1 cellular context compared by ENCODE assay signal in the genomic region with DNA sequence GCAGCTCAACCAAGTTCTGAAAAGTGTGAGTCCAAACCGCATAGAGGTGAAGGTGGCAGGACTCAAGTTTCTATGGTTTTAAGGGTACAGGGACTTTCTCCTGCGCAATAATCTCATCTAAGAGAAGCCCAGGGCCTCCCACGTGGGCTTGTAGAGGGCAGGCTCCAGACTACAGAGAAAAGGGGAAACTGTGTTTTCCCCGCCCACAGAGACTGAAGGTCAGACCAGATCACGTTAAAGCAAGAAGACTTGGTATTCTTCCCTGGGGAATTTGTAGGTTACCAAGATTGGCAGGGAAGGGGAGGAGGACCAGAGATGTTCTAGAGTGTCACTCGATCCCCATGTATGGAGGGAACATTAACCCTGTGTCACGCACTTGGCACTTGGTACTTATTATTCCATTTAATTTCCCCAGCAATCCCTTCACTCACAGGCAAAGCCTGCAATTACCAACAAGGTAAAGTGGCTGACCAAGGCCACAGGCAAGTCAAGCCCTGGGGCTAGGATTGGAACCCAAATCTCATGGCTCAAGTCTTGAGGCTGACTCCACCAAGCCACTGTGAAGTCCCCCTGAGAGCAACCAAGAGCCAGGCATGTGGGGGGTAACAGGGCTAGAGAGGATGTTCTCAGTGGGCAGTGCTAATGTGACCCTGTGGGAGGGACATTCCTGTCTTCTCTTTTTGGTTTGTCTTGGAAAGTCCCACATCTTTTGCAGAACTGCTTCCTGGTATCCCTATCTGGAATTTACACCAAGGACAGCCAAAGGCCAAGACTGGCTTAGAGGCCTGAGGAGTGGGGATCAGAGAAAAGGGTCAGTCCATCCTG.
TF ChIP-seq lines count a peak whose summit lies in the region.

No MANE protein-coding gene starts in this region.

TF ChIP-seq in GM12878, 131 proteins besides CTCF, POLR2A, EP300 and RAD21 (continued from another document and continues in another):
- TF ChIP-seq, protein P1, sequence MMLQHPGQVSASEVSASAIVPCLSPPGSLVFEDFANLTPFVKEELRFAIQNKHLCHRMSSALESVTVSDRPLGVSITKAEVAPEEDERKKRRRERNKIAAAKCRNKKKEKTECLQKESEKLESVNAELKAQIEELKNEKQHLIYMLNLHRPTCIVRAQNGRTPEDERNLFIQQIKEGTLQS (IDR thresholded peaks at IDR 0.05; ENCODE audit: borderline replicate concordance, extremely low read depth, low read depth, low read length): no peak
- no peak for TF ChIP-seq STAT3 (IDR thresholded peaks at IDR 0.05; ENCODE audit: low read depth, low read length)
- TF ChIP-seq MYB (IDR thresholded peaks at IDR 0.05; ENCODE audit: borderline replicate concordance, low read depth, low read length): no peak
- TF ChIP-seq ZBTB11 (CRISPR knock-in tag; IDR thresholded peaks at IDR 0.05): no peak
- TF ChIP-seq RBBP5 (conservative IDR thresholded peaks at IDR 0.05): no peak
- no peak for TF ChIP-seq SREBF2 (IDR thresholded peaks at IDR 0.05; ENCODE audit: low read length)
- TF ChIP-seq, protein P2, sequence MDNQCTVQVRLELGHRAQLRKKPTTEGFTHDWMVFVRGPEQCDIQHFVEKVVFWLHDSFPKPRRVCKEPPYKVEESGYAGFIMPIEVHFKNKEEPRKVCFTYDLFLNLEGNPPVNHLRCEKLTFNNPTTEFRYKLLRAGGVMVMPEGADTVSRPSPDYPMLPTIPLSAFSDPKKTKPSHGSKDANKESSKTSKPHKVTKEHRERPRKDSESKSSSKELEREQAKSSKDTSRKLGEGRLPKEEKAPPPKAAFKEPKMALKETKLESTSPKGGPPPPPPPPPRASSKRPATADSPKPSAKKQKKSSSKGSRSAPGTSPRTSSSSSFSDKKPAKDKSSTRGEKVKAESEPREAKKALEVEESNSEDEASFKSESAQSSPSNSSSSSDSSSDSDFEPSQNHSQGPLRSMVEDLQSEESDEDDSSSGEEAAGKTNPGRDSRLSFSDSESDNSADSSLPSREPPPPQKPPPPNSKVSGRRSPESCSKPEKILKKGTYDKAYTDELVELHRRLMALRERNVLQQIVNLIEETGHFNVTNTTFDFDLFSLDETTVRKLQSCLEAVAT (IDR thresholded peaks at IDR 0.05): 0 out of 2 replicates have a peak, but pooled peaks have one; percentile 21
- TF ChIP-seq, protein P3, sequence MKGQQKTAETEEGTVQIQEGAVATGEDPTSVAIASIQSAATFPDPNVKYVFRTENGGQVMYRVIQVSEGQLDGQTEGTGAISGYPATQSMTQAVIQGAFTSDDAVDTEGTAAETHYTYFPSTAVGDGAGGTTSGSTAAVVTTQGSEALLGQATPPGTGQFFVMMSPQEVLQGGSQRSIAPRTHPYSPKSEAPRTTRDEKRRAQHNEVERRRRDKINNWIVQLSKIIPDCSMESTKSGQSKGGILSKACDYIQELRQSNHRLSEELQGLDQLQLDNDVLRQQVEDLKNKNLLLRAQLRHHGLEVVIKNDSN (IDR thresholded peaks at IDR 0.05; ENCODE audit: borderline replicate concordance, extremely low read length, insufficient read depth, low read depth, low read length): no peak
- TF ChIP-seq SPI1 (IDR thresholded peaks at IDR 0.05; ENCODE audit: borderline replicate concordance, insufficient read depth, low read depth, low read length): peak; percentile 34; the same call in 1 of the 2 replicates
- TF ChIP-seq MTA2 (IDR thresholded peaks at IDR 0.05; ENCODE audit: low read depth): 0 out of 2 replicates have a peak, but pooled peaks have one; percentile 35
- TF ChIP-seq ZNF592 (IDR thresholded peaks at IDR 0.05): no peak
- no peak for TF ChIP-seq E2F8 (IDR thresholded peaks at IDR 0.05; ENCODE audit: low read depth, partially characterized antibody)
- no peak for TF ChIP-seq ZNF274 (IDR thresholded peaks at IDR 0.05; ENCODE audit: insufficient read depth, insufficient read length)
- TF ChIP-seq IKZF2 (IDR thresholded peaks at IDR 0.05): peak; percentile 69 to 87; a peak in 2 of 4 replicates
- TF ChIP-seq ZNF24 (IDR thresholded peaks at IDR 0.05): 0 out of 2 replicates have a peak, but pooled peaks have one; percentile 12
- TF ChIP-seq ZNF217 (IDR thresholded peaks at IDR 0.05): no peak; the same call in 1 of the 2 replicates
- TF ChIP-seq IRF5 (IDR thresholded peaks at IDR 0.05; ENCODE audit: borderline replicate concordance): no peak
- TF ChIP-seq, protein P4, sequence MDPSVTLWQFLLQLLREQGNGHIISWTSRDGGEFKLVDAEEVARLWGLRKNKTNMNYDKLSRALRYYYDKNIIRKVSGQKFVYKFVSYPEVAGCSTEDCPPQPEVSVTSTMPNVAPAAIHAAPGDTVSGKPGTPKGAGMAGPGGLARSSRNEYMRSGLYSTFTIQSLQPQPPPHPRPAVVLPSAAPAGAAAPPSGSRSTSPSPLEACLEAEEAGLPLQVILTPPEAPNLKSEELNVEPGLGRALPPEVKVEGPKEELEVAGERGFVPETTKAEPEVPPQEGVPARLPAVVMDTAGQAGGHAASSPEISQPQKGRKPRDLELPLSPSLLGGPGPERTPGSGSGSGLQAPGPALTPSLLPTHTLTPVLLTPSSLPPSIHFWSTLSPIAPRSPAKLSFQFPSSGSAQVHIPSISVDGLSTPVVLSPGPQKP (IDR thresholded peaks at IDR 0.05; ENCODE audit: low read depth, low read length): no peak
- TF ChIP-seq CHD2 (IDR thresholded peaks at IDR 0.05; ENCODE audit: borderline replicate concordance, low read depth, low read length): 0 out of 2 replicates have a peak, but pooled peaks have one; percentile 35
- no peak for TF ChIP-seq E2F4 (IDR thresholded peaks at IDR 0.05; ENCODE audit: low read depth, low read length)
- TF ChIP-seq NFYA (IDR thresholded peaks at IDR 0.05; ENCODE audit: borderline replicate concordance, low read depth, low read length): no peak
- no peak for TF ChIP-seq BRCA1 (IDR thresholded peaks at IDR 0.05; ENCODE audit: low read depth, low read length)
- TF ChIP-seq SMC3 (IDR thresholded peaks at IDR 0.05; ENCODE audit: borderline replicate concordance, low read length): no peak
- TF ChIP-seq NR2F1 (conservative IDR thresholded peaks at IDR 0.05): peak; percentile 92
- no peak for TF ChIP-seq MEF2A (IDR thresholded peaks at IDR 0.05; ENCODE audit: insufficient read depth, low read depth, low read length)
- no peak for TF ChIP-seq MTA3 (IDR thresholded peaks at IDR 0.05; ENCODE audit: borderline replicate concordance, low read length)
- peak; percentile 88 for TF ChIP-seq RAD51 (IDR thresholded peaks at IDR 0.05)
- TF ChIP-seq ZNF384 (IDR thresholded peaks at IDR 0.05; ENCODE audit: borderline replicate concordance, low read depth, low read length): no peak
- TF ChIP-seq ZBED1 (IDR thresholded peaks at IDR 0.05; ENCODE audit: borderline replicate concordance): 0 out of 2 replicates have a peak, but pooled peaks have one; percentile 45
- no peak for TF ChIP-seq ZNF622 (IDR thresholded peaks at IDR 0.05)
- TF ChIP-seq EED (IDR thresholded peaks at IDR 0.05; ENCODE audit: low read depth): peak; percentile 42; the same call in 1 of the 2 replicates
- TF ChIP-seq ZSCAN29 (IDR thresholded peaks at IDR 0.05): no peak
- TF ChIP-seq ZNF207 (IDR thresholded peaks at IDR 0.05; ENCODE audit: borderline replicate concordance): no peak; the same call in 1 of the 2 replicates
- no peak for TF ChIP-seq CHD1 (IDR thresholded peaks at IDR 0.05; ENCODE audit: low read depth, low read length)
- TF ChIP-seq GABPA (IDR thresholded peaks at IDR 0.05; ENCODE audit: low read depth): no peak
- peak; percentile 88 for TF ChIP-seq MEF2B (IDR thresholded peaks at IDR 0.05; ENCODE audit: partially characterized antibody, poor library complexity, severe bottlenecking)
- TF ChIP-seq PBX3 (IDR thresholded peaks at IDR 0.05; ENCODE audit: insufficient replicate concordance, low read depth, low read length): peak; percentile 4
